In the genomic region with DNA sequence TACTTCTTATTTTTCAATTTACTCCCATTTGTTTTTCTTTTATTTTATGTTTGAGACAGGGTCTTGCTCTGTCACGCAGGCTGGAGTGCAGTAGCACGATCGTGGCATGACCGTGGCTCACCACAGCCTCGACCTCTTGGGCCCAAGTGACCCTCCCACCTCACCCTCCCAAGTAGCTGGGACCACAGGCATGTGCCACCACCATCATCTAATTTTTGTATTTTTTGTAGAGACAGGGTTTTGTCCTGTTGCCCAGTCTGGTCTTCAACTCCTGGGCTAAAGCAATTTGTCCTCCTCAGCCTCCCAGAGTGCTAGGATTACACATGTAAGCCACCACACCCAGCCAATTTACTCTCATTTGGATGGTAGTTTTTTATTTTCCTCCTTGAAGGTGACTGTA, we compare ENCODE assay signal across 15 cellular contexts.
DNase-seq lines count a peak whose midpoint lies in the region; ATAC-seq, FAIRE-seq and TF ChIP-seq lines count a peak whose summit lies in the region.
"Had no signal": no experiment of that assay in that cellular context is flagged by ENCODE, and none has a peak within 500 bp of the region (broad histone marks: within the 10 kb centered on the region; RNA-seq: fewer than 3 reads in every experiment).

No MANE protein-coding gene starts in this region.

- H3K27me3 ChIP-seq in PC-3 (ENCODE audit: low read length) (no peaks in the 10 kb centered on the region), hepatocyte (no peaks in the 10 kb centered on the region), Caco-2 (replicated peaks; ENCODE audit: control insufficient read depth, insufficient read depth, low read length) (no peaks in the 10 kb centered on the region; the same call in 1 of the 2 replicates)
- H3K27me3 ChIP-seq: uterus had no signal

- WGBS in hepatocyte (ENCODE audit: low lambda C conversion rate, missing lambda C conversion rate): 93% methylated on average over 5 of the region's 5 CpGs

- H3K27ac ChIP-seq in PC-3 (ENCODE audit: low read length): no peak overlapping the region
- no peak overlapping the region for H3K27ac ChIP-seq in hepatocyte
- H3K27ac ChIP-seq: PC-9, psoas muscle, spleen, uterus had no signal

- H3K4me1 Mint-ChIP-seq in Caco-2 (ENCODE audit: low read depth, unreplicated experiment): no peaks in the 10 kb centered on the region
- H3K4me1 Mint-ChIP-seq: central memory CD8-positive, alpha-beta T cell; nephron had no signal

- H3K9me2 ChIP-seq in PC-3 (replicated peaks; ENCODE audit: low read length) (no peaks in the 10 kb centered on the region), hepatocyte (replicated peaks; ENCODE audit: insufficient read depth) (no peaks in the 10 kb centered on the region)

- CTCF ChIA-PET in PC-3 (lab: Charles Lee) (interaction anchor here (0.9 kb wide), 1 partner anchor 426 kb away, joined by 3 read pairs; no protein-coding TSS in a partner anchor), Caco-2 (lab: Charles Lee) (interaction anchor here (0.6 to 1.1 kb wide), 4 partner anchors 28 to 696 kb away, joined by 3 to 7 read pairs (median 4); no protein-coding TSS in a partner anchor)

- H3K27ac Mint-ChIP-seq in Caco-2 (ENCODE audit: unreplicated experiment): no peak overlapping the region
- H3K27ac Mint-ChIP-seq: nephron had no signal

- no peaks in the 10 kb centered on the region for H3F3A ChIP-seq in PC-3 (ENCODE audit: low read length, unreplicated experiment)

- TF ChIP-seq CTCF in PC-3 (conservative IDR thresholded peaks at IDR 0.05; ENCODE audit: low read depth, low read length) (no peak), hepatocyte (IDR thresholded peaks at IDR 0.05; ENCODE audit: poor library complexity) (no peak), Caco-2 (IDR thresholded peaks at IDR 0.05; ENCODE audit: insufficient read depth in 1 of 2, low read depth in 1 of 2, low read length in 1 of 2, severe bottlenecking in 1 of 2, unreplicated experiment in 1 of 2) (no peak)

- H3K4me2 ChIP-seq in PC-3 (ENCODE audit: low read length): peak overlapping the region; percentile 59
- H3K4me2 ChIP-seq in hepatocyte: peak overlapping the region; percentile 23

- no peaks in the 10 kb centered on the region for H3K36me3 ChIP-seq in PC-3 (ENCODE audit: low read depth, low read length)
- no peaks in the 10 kb centered on the region for H3K36me3 ChIP-seq in hepatocyte (replicated peaks; ENCODE audit: insufficient read depth, low read depth)
- no peaks in the 10 kb centered on the region for H3K36me3 ChIP-seq in Caco-2 (ENCODE audit: control insufficient read depth, insufficient read depth, low read length)
- H3K36me3 ChIP-seq: spleen, uterus had no signal

- H3K4me3 Mint-ChIP-seq in Caco-2 (ENCODE audit: unreplicated experiment): no peak overlapping the region
- H3K4me3 Mint-ChIP-seq: central memory CD8-positive, alpha-beta T cell; nephron had no signal

- no peaks in the 10 kb centered on the region for H3K27me3 Mint-ChIP-seq in Caco-2 (ENCODE audit: insufficient read depth, unreplicated experiment)
- H3K27me3 Mint-ChIP-seq: central memory CD8-positive, alpha-beta T cell had no signal

- BruUV-seq in PC-3 (replicated peaks; lab: Mats Ljungman, UMichigan) (no TSS peak), Caco-2 (replicated peaks; lab: Mats Ljungman, UMichigan) (no TSS peak)

- no peak for TF ChIP-seq POLR2A in H54 (IDR thresholded peaks at IDR 0.05; ENCODE audit: low read depth, low read length)

- H2AFZ ChIP-seq in PC-3 (ENCODE audit: low read length): peak overlapping the region; percentile 68
- H2AFZ ChIP-seq in hepatocyte: no peak overlapping the region
- H2AFZ ChIP-seq: PC-9 had no signal

- intact Hi-C loops in PC-3 (cut with micrococcal nuclease) (no loop called here), Caco-2 (cut with micrococcal nuclease; ENCODE audit: unreplicated experiment) (no loop called here)

- no peaks in the 10 kb centered on the region for H3K36me3 Mint-ChIP-seq in Caco-2 (ENCODE audit: insufficient read depth, unreplicated experiment)

- H3K9me3 ChIP-seq in PC-3 (ENCODE audit: low read length) (no peaks in the 10 kb centered on the region), hepatocyte (ENCODE audit: low read depth) (no peaks in the 10 kb centered on the region), Caco-2 (no peaks in the 10 kb centered on the region)
- H3K9me3 ChIP-seq: uterus had no signal

- H3K9me3 Mint-ChIP-seq in Caco-2 (ENCODE audit: unreplicated experiment): no peaks in the 10 kb centered on the region
- H3K9me3 Mint-ChIP-seq: central memory CD8-positive, alpha-beta T cell had no signal

- no peak overlapping the region for H3K9ac ChIP-seq in PC-3 (ENCODE audit: low read length)

- no peaks in the 10 kb centered on the region for H3K79me2 ChIP-seq in PC-3 (ENCODE audit: low read length)
- no peaks in the 10 kb centered on the region for H3K79me2 ChIP-seq in hepatocyte

- H3K4me1 ChIP-seq in PC-3 (ENCODE audit: insufficient read depth, low read length) (peaks cover 13% of the 10 kb centered on the region), hepatocyte (ENCODE audit: insufficient read depth) (no peaks in the 10 kb centered on the region), Caco-2 (no peaks in the 10 kb centered on the region)
- H3K4me1 ChIP-seq: psoas muscle, spleen, uterus had no signal

- peak; percentile 33 for FAIRE-seq in H54 (lab: Jason Lieb, UNC)

- DNase-seq in H54 (ENCODE audit: insufficient read length, low spot score) (no peak), PC-3 (no peak), hepatocyte (ENCODE audit: low spot score) (no peak), Caco-2 (no peak), amniotic stem cell (lab: John Stamatoyannopoulos, UW) (no peak)
- no peak for DNase-seq in activated CD4-positive, CD25-positive, alpha-beta regulatory T cell treated with anti-CD3 and anti-CD28 coated beads, Interleukin-2, amount 50 U/mL, for 72 hours
- DNase-seq: effector CD8-positive, alpha-beta T cell; psoas muscle; spleen; stimulated activated CD8-positive, alpha-beta memory T cell treated with anti-CD3 and anti-CD28 coated beads, Interleukin-4, amount 100 ng/mL, for 48 hours; uterus had no signal

- H4K20me1 ChIP-seq in PC-3 (ENCODE audit: low read length): no peaks in the 10 kb centered on the region
- H4K20me1 ChIP-seq in hepatocyte (ENCODE audit: insufficient read depth, poor library complexity, severe bottlenecking): no peaks in the 10 kb centered on the region

- POLR2A ChIA-PET in PC-3 (lab: Charles Lee; ENCODE audit: unreplicated experiment) (no interaction called here), Caco-2 (lab: Charles Lee) (no interaction called here)

- no peak for ATAC-seq in PC-3
- ATAC-seq in GM18907 (IDR thresholded peaks at IDR 0.05; ENCODE audit: unreplicated experiment): no peak

- H3K4me3 ChIP-seq in PC-3 (ENCODE audit: low read length) (peak overlapping the region; percentile 9; the same call in 1 of the 2 replicates), hepatocyte (no peak overlapping the region), Caco-2 (ENCODE audit: low read depth, low read length) (no peak overlapping the region)
- H3K4me3 ChIP-seq: PC-9, psoas muscle, spleen, uterus had no signal
